In the genomic region with DNA sequence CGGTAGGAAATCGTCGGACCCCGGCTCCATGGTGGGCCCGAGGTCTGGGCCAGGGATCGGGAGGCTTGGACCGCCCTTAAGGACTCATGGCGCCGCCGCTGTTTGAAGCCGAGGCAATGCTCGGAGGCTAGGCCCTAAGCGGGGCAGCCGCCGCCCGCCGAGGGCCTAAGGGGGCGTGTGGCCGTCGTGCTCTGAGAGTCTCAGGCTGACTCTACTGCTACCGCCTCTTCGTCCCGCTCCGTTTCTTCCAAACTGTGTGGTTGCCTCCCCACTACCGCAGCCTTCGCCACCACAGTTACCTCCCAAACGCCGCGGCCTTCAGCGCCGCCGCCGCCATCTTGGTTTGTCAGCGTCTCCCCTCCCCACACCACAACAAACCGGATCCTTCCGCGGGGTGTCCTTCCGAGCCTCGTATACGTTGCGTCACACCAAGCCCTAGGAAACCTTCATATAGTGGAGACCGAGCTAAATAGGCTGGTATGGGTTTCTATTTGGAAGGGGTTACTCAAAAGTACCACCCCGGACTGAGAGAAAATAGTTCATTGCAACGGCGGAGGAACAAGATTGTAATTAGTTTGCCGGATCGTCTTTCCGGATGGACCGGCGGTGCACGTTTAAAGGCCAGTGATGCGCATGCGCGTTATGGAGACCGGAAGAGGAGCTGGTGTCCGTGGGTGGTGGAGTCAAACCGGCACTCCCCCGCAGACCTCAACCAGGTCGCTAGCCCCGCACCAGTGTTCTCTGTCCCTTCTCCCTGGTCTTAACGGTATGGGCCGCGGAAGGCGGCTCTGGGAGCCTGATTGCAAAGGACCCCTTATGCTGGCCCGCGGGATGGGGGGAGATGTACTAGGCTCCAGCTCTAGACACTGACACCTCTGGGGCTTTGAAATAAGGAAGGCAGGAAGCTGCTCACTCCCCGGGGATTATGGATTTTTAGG, we compare ENCODE assay signal across 8 cellular contexts. TPM values are rescaled to one million over a fixed set of nuclear protein-coding genes. Genes with fewer than 3 reads are reported as not detected.
DNase-seq lines count a peak whose midpoint lies in the region; ATAC-seq and TF ChIP-seq lines count a peak whose summit lies in the region.

A gene (minus strand): TSS at position 348 of the 938 bp plus-strand sequence. CDS start 318 bp downstream, at position 30.

- H3K27ac ChIP-seq in PC-3 (ENCODE audit: low read length) (peak within 1 kb of the TSS; percentile 76), mucosa of rectum (ENCODE audit: low read depth in 2 of 2, low read length in 2 of 2) (peak within 1 kb of the TSS; percentile 83 to 84)

- TSS peak; percentile 59 for BruUV-seq in PC-3 (replicated peaks; lab: Mats Ljungman, UMichigan)

- no peaks in the 10 kb centered on the region for H3F3A ChIP-seq in PC-3 (ENCODE audit: low read length, unreplicated experiment)

- TF ChIP-seq CTCF in PC-3 (conservative IDR thresholded peaks at IDR 0.05; ENCODE audit: low read depth, low read length) = no peak
- TF ChIP-seq CTCF in epithelial cell of proximal tubule (conservative IDR thresholded peaks at IDR 0.05; ENCODE audit: low read depth, low read length) = no peak

- H3K4me3 ChIP-seq in PC-3 (ENCODE audit: low read length) (peak within 1 kb of the TSS; percentile 97), epithelial cell of proximal tubule (ENCODE audit: low read depth, low read length) (peak within 1 kb of the TSS; percentile 91), mucosa of rectum (ENCODE audit: low read length in 2 of 2) (peak within 1 kb of the TSS; percentile 94 to 96)

- no peaks in the 10 kb centered on the region for H3K9me2 ChIP-seq in PC-3 (replicated peaks; ENCODE audit: low read length)

- POLR2A ChIA-PET in PC-3 (lab: Charles Lee; ENCODE audit: unreplicated experiment) = interaction anchor here (0.6 to 1.0 kb wide), 5 partner anchors 14 to 818 kb away, joined by 3 to 7 read pairs (median 4); no protein-coding TSS in a partner anchor

- CTCF ChIA-PET in PC-3 (lab: Charles Lee) = no interaction called here

- peak within 1 kb of the TSS; percentile 90 for H3K4me2 ChIP-seq in PC-3 (ENCODE audit: low read length)

- no peak for TF ChIP-seq RAD21 in Ishikawa (IDR thresholded peaks at IDR 0.05; ENCODE audit: low read depth)

- DNase-seq in D341Med (ENCODE audit: low spot score) (peak; percentile 90), PC-3 (peak; percentile 90), activated T-cell treated with anti-CD3 and anti-CD28 coated beads for 48 hours (ENCODE audit: low read depth) (peak; percentile 74), epithelial cell of proximal tubule (ENCODE audit: low read depth) (peak; percentile 56)
- peak; percentile 86 for DNase-seq in stimulated activated CD8-positive, alpha-beta memory T cell treated with anti-CD3 and anti-CD28 coated beads, Interleukin-4, amount 100 ng/mL, for 48 hours

- H3K9me3 ChIP-seq in PC-3 (ENCODE audit: low read length) (no peaks in the 10 kb centered on the region), mucosa of rectum (ENCODE audit: control insufficient read depth in 2 of 2, low read length in 2 of 2) (no peaks in the 10 kb centered on the region)

- H3K36me3 ChIP-seq in PC-3 (ENCODE audit: low read depth, low read length) (peaks cover 9% of the 10 kb centered on the region), mucosa of rectum (ENCODE audit: control insufficient read depth in 2 of 2, insufficient read depth in 2 of 2, low read length in 2 of 2) (peaks cover 13% of the 10 kb centered on the region in 2 donors)

- H3K27me3 ChIP-seq in PC-3 (ENCODE audit: low read length) (no peaks in the 10 kb centered on the region), mucosa of rectum (ENCODE audit: control insufficient read depth in 2 of 2, insufficient read depth in 2 of 2, low read length in 2 of 2) (no peaks in the 10 kb centered on the region)

- no peak for TF ChIP-seq EP300 in Ishikawa (IDR thresholded peaks at IDR 0.05; ENCODE audit: borderline replicate concordance)

- peaks cover 49% of the 10 kb centered on the region for H3K79me2 ChIP-seq in PC-3 (ENCODE audit: low read length)

- intact Hi-C loops in PC-3 (cut with micrococcal nuclease) = no loop called here

- H3K4me1 ChIP-seq in PC-3 (ENCODE audit: insufficient read depth, low read length) (peaks cover 29% of the 10 kb centered on the region), mucosa of rectum (ENCODE audit: control insufficient read depth in 2 of 2, insufficient read depth in 2 of 2, low read length in 2 of 2) (peaks cover 23 to 24% of the 10 kb centered on the region in 2 donors)

- peak within 1 kb of the TSS; percentile 92 for H2AFZ ChIP-seq in PC-3 (ENCODE audit: low read length)

- H3K9ac ChIP-seq in PC-3 (ENCODE audit: low read length) (peak within 1 kb of the TSS; percentile 98), mucosa of rectum (ENCODE audit: low read depth in 1 of 2, low read length in 2 of 2) (peak within 1 kb of the TSS; percentile 98)

- peaks cover 34% of the 10 kb centered on the region for H4K20me1 ChIP-seq in PC-3 (ENCODE audit: low read length)

- ATAC-seq in GM21528 (IDR thresholded peaks at IDR 0.05; ENCODE audit: low FRiP score, unreplicated experiment) = peak; percentile 70
- ATAC-seq in PC-3 = peak; percentile 36

TF ChIP-seq in Ishikawa, 13 proteins besides CTCF, POLR2A, EP300 and RAD21:
- TF ChIP-seq TCF12 (IDR thresholded peaks at IDR 0.05; ENCODE audit: low read depth) (0 out of 2 replicates have a peak, but pooled peaks have one; percentile 16), CEBPB (IDR thresholded peaks at IDR 0.05) (no peak), FOXM1 (IDR thresholded peaks at IDR 0.05; ENCODE audit: borderline replicate concordance, low read depth) (no peak), YY1 (IDR thresholded peaks at IDR 0.05; ENCODE audit: low read depth) (peak; percentile 96), NFIC (IDR thresholded peaks at IDR 0.05) (no peak), TAF1 (IDR thresholded peaks at IDR 0.05; ENCODE audit: low read depth) (peak; percentile 98), EGR1 (IDR thresholded peaks at IDR 0.05) (peak; percentile 82), CREB1 (IDR thresholded peaks at IDR 0.05; ENCODE audit: low read depth) (peak; percentile 39; the same call in 1 of the 2 replicates)
- TF ChIP-seq, protein P1, sequence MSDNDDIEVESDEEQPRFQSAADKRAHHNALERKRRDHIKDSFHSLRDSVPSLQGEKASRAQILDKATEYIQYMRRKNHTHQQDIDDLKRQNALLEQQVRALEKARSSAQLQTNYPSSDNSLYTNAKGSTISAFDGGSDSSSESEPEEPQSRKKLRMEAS (IDR thresholded peaks at IDR 0.05) = no peak; the same call in none of the 2 replicates

RNA-seq across cellular contexts. Expression of the gene that starts here (rescaled TPM):
- total RNA-seq in PC-3 (2014; rRNA removed) = 89.8 and 159 TPM in 2 replicates
- total RNA-seq in epithelial cell of proximal tubule = 39.2 and 60.0 TPM in 2 replicates

Comparison
In these comparisons a context has a peak if more than half of its experiments do, and no peak if none do; other contexts are left out.
1. Peak in every context shown above with its lines: DNase-seq, ATAC-seq, H3K4me3 ChIP-seq and H3K27ac ChIP-seq.